In the genomic region with DNA sequence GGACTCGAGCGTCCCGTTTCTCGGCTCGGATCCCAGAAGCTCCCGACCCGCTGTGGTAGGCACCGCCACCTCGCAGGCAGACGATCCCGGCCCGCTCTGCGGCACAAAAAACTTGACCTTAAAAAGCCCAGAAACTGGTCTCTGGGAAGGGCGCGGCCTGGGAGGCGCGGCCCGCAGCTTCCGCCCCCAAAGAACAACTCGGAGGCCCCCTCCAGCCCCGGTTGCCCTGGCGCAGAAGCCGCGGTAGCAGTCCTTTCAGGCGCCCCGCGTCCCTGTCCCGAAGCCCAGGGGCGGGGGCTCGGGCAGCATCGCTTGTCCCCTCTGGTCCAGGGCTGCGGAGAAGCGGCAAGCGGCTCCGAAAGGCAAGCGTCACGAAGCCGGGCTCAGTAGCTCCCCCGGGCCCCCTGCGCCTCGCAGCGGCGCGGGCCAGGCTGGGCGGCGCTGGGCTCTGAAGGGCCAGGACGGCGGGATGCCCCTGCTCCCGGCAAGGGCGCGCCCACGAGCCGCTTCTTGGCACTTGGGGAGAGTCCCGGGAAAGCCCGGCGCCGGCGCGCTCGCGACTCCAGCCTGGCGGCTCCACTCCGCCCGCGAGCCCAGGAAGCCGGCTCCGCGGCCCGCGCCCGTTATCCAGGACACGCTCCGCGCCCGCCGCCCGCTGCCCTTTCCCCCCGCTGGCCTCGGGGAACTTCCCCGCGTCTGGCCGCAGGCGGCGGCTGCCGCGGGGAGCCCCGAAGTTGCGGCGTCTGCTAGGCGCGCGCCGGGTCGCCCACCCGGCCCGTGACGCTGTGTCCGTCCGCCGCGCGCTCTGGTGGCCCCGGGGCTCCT, we compare ENCODE assay signal across 1 cellular context.
TF ChIP-seq lines count a peak whose summit lies in the region.

TSS of gene GCNT4 (minus strand) at position 98 of the 825 bp plus-strand sequence. CDS start 22,521 bp downstream, outside the sequence.

TF ChIP-seq in SK-N-SH, 30 proteins besides CTCF, POLR2A, EP300 and RAD21 (continued from another document):
- TF ChIP-seq, protein P1, sequence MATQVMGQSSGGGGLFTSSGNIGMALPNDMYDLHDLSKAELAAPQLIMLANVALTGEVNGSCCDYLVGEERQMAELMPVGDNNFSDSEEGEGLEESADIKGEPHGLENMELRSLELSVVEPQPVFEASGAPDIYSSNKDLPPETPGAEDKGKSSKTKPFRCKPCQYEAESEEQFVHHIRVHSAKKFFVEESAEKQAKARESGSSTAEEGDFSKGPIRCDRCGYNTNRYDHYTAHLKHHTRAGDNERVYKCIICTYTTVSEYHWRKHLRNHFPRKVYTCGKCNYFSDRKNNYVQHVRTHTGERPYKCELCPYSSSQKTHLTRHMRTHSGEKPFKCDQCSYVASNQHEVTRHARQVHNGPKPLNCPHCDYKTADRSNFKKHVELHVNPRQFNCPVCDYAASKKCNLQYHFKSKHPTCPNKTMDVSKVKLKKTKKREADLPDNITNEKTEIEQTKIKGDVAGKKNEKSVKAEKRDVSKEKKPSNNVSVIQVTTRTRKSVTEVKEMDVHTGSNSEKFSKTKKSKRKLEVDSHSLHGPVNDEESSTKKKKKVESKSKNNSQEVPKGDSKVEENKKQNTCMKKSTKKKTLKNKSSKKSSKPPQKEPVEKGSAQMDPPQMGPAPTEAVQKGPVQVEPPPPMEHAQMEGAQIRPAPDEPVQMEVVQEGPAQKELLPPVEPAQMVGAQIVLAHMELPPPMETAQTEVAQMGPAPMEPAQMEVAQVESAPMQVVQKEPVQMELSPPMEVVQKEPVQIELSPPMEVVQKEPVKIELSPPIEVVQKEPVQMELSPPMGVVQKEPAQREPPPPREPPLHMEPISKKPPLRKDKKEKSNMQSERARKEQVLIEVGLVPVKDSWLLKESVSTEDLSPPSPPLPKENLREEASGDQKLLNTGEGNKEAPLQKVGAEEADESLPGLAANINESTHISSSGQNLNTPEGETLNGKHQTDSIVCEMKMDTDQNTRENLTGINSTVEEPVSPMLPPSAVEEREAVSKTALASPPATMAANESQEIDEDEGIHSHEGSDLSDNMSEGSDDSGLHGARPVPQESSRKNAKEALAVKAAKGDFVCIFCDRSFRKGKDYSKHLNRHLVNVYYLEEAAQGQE (IDR thresholded peaks at IDR 0.05; ENCODE audit: low read depth, low read length), result no peak
- TF ChIP-seq ELF1 (IDR thresholded peaks at IDR 0.05) (no peak), TAF1 (IDR thresholded peaks at IDR 0.05; ENCODE audit: borderline replicate concordance, low read depth, low read length) (no peak)
